33 cellular contexts compared by ENCODE assay signal in the genomic region with DNA sequence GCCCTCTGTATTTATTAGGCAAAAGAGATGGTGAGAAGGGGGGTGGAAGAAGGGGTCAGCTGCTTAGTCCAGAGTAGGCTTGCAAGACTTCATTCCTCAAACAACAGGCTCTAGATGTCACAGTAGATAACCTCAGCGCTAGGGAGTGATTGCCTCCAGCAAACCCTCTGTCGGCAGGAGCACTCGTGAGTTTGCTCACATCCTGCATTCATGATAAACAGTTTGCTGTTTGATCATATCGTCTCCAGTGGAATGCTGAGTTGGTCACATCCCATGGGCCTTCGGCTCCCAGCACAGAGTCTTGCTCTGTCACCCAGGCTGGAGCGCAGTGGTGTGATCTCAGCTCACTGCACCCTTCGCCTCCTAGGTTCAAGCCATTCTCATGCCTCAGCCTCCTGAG. TPM values are rescaled to one million over a fixed set of nuclear protein-coding genes. Genes with fewer than 3 reads are reported as not detected.
"Had no signal": no experiment of that assay in that cellular context is flagged by ENCODE, and none has a peak within 500 bp of the region (broad histone marks: within the 10 kb centered on the region; RNA-seq: fewer than 3 reads in every experiment).

No MANE protein-coding gene starts in this region.

- H3K27me3 ChIP-seq: Peyer's patch, SJCRH30 had no signal

- H3K9me3 ChIP-seq: MG63, Peyer's patch, SJCRH30 had no signal

- H3K27me3 Mint-ChIP-seq: activated naive CD8-positive, alpha-beta T cell; activated T-cell treated with anti-CD3 and anti-CD28 coated beads, Interleukin-2, amount 50 U/mL, for 24 hours had no signal

- H3K27ac ChIP-seq: Peyer's patch, SJCRH30, WERI-Rb-1 had no signal

- H3K36me3 ChIP-seq: MG63, Peyer's patch, SJCRH30, WERI-Rb-1 had no signal

- H3K9me3 Mint-ChIP-seq: activated CD4-positive, alpha-beta T cell treated with anti-CD3 and anti-CD28 coated beads, Interleukin-2, amount 10 ng/mL, durations not matched to agents 7 days and 5 days; activated naive CD4-positive, alpha-beta T cell treated with anti-CD3 and anti-CD28 coated beads, Interleukin-2, amount 10 ng/mL, durations not matched to agents 7 days and 5 days; activated naive CD8-positive, alpha-beta T cell treated with anti-CD3 and anti-CD28 coated beads, Interleukin-2, amount 50 U/mL, for 24 hours; activated T-cell treated with anti-CD3 and anti-CD28 coated beads, Interleukin-2, amount 50 U/mL, for 24 hours; activated T-helper 1 cell treated with anti-CD3 and anti-CD28 coated beads, Interleukin-12 subunit alpha, Interleukin-12 subunit beta, Interleukin-2, Interleukin-4 antibody, amounts not matched to agents 30 ng/mL and 10 ng/mL and 1 ng/mL, durations not matched to agents 14 hours and 24 hours and 36 hours; brain; T-cell had no signal

- FAIRE-seq: colon had no signal

- H3K36me3 Mint-ChIP-seq: activated naive CD4-positive, alpha-beta T cell treated with anti-CD3 and anti-CD28 coated beads, Interleukin-2, amount 10 ng/mL, durations not matched to agents 7 days and 5 days; T-cell had no signal

- H3K4me3 ChIP-seq: MG63, Peyer's patch, SJCRH30 had no signal

- H3K27ac Mint-ChIP-seq: activated CD4-positive, alpha-beta T cell treated with anti-CD3 and anti-CD28 coated beads, Interleukin-2, amount 10 ng/mL, durations not matched to agents 7 days and 5 days; activated CD8-positive, alpha-beta T cell treated with anti-CD3 and anti-CD28 coated beads, Interleukin-2, amount 10 ng/mL, durations not matched to agents 7 days and 5 days; activated naive CD4-positive, alpha-beta T cell treated with anti-CD3 and anti-CD28 coated beads, Interleukin-2, amount 10 ng/mL, durations not matched to agents 7 days and 5 days; activated naive CD8-positive, alpha-beta T cell; activated naive CD8-positive, alpha-beta T cell treated with anti-CD3 and anti-CD28 coated beads, Interleukin-2, amount 50 U/mL, for 24 hours; activated T-cell treated with anti-CD3 and anti-CD28 coated beads, Interleukin-2, amount 50 U/mL, for 24 hours; activated T-helper 1 cell treated with anti-CD3 and anti-CD28 coated beads, Interleukin-12 subunit alpha, Interleukin-12 subunit beta, Interleukin-2, Interleukin-4 antibody, amounts not matched to agents 30 ng/mL and 10 ng/mL and 1 ng/mL, durations not matched to agents 14 hours and 24 hours and 36 hours; T-cell; T-helper 17 cell had no signal

- H3K4me3 Mint-ChIP-seq: activated CD4-positive, alpha-beta T cell treated with anti-CD3 and anti-CD28 coated beads, Interleukin-2, amount 10 ng/mL, durations not matched to agents 7 days and 5 days; activated CD8-positive, alpha-beta T cell treated with anti-CD3 and anti-CD28 coated beads, Interleukin-2, amount 10 ng/mL, durations not matched to agents 7 days and 5 days; activated naive CD4-positive, alpha-beta T cell treated with anti-CD3 and anti-CD28 coated beads, Interleukin-2, amount 10 ng/mL, durations not matched to agents 7 days and 5 days; activated naive CD8-positive, alpha-beta T cell; activated naive CD8-positive, alpha-beta T cell treated with anti-CD3 and anti-CD28 coated beads, Interleukin-2, amount 50 U/mL, for 24 hours; activated T-cell treated with anti-CD3 and anti-CD28 coated beads, Interleukin-2, amount 50 U/mL, for 24 hours; activated T-helper 1 cell treated with anti-CD3 and anti-CD28 coated beads, Interleukin-12 subunit alpha, Interleukin-12 subunit beta, Interleukin-2, Interleukin-4 antibody, amounts not matched to agents 30 ng/mL and 10 ng/mL and 1 ng/mL, durations not matched to agents 14 hours and 24 hours and 36 hours; brain; T-cell; T-helper 17 cell had no signal

- ATAC-seq: activated CD8-positive, alpha-beta T cell treated with anti-CD3 and anti-CD28 coated beads, Interleukin-2, amount 10 ng/mL, durations not matched to agents 7 days and 5 days; activated naive CD8-positive, alpha-beta T cell treated with anti-CD3 and anti-CD28 coated beads, Interleukin-2, amount 50 U/mL, for 24 hours; PC-3; SK-N-SH treated with all-trans-retinoic acid at 6 μM for 48 hours; T-cell; T-helper 17 cell had no signal

- H3K4me1 ChIP-seq: SJCRH30 had no signal

- DNase-seq: activated CD4-positive, alpha-beta T cell treated with anti-CD3 and anti-CD28 coated beads, Interleukin-2, amount 10 ng/mL, durations not matched to agents 7 days and 5 days; activated CD4-positive, alpha-beta T cell treated with anti-CD3 and anti-CD28 coated beads, Interleukin-2, amount 50 U/mL, for 48 hours; activated CD4-positive, CD25-positive, alpha-beta regulatory T cell; activated CD8-positive, alpha-beta T cell treated with anti-CD3 and anti-CD28 coated beads, Interleukin-2, amount 10 ng/mL, durations not matched to agents 7 days and 5 days; activated gamma-delta T cell treated with Interleukin-2 at 50 U/mL for 16 hours; activated naive CD4-positive, alpha-beta T cell treated with anti-CD3 and anti-CD28 coated beads, Interleukin-2, amount 10 ng/mL, durations not matched to agents 7 days and 5 days; activated naive CD8-positive, alpha-beta T cell treated with anti-CD3 and anti-CD28 coated beads, Interleukin-2, amount 50 U/mL, for 24 hours; activated T-cell treated with anti-CD3 and anti-CD28 coated beads, Interleukin-2, amount 50 U/mL, for 24 hours; anterior cingulate cortex; central memory CD4-positive, alpha-beta T cell; Karpas-422; MG63; NCI-H1048; NCI-H1105 treated with DMSO at 0.1 percent for 48 hours; NCI-H1436; NCI-H1694; NCI-H1930; NCI-H510A; NCI-H526; NCI-H748 treated with DMSO at 0.1 percent for 48 hours; NK-92 treated with Interleukin-12 subunit alpha and Interleukin-12 subunit beta, amount 100 ng/mL, for 24 hours; PC-3; Peyer's patch; RPMI8226; SJCRH30; T-cell; T-helper 17 cell; WERI-Rb-1 had no signal

RNA-seq across cellular contexts. Expression of a gene that starts 3.6 kb away (rescaled TPM):
- total RNA-seq: activated CD4-positive, alpha-beta T cell treated with anti-CD3 and anti-CD28 coated beads, Interleukin-2, amount 10 ng/mL, durations not matched to agents 7 days and 5 days; activated CD8-positive, alpha-beta T cell treated with anti-CD3 and anti-CD28 coated beads, Interleukin-2, amount 10 ng/mL, durations not matched to agents 7 days and 5 days; activated T-helper 1 cell treated with anti-CD3 and anti-CD28 coated beads, Interleukin-12 subunit alpha, Interleukin-12 subunit beta, Interleukin-2, Interleukin-4 antibody, amounts not matched to agents 30 ng/mL and 10 ng/mL and 1 ng/mL, durations not matched to agents 14 hours and 24 hours and 36 hours; Peyer's patch; SJCRH30 had no signal
